Comparison of ENCODE assay signal across 14 cellular contexts in genomic region chr9:127186799-127187198, GRCh38.
DNase-seq lines count a peak whose midpoint lies in the region; ATAC-seq and TF ChIP-seq lines count a peak whose summit lies in the region.
"Had no signal": no experiment of that assay in that cellular context is flagged by ENCODE, and none has a peak within 500 bp of the region (broad histone marks: within the 10 kb centered on the region; RNA-seq: fewer than 3 reads in every experiment).

No MANE protein-coding gene starts in this region.

- ATAC-seq in RWPE2 (ENCODE audit: low read depth) = no peak
- no peak for ATAC-seq in esophagus mucosa
- no peak for ATAC-seq in HG03469 (IDR thresholded peaks at IDR 0.05; ENCODE audit: unreplicated experiment)
- ATAC-seq: effector memory CD8-positive, alpha-beta T cell had no signal

- H3K9me3 ChIP-seq in RWPE2 (ENCODE audit: severe bottlenecking) (no peaks in the 10 kb centered on the region), duodenal mucosa (ENCODE audit: control insufficient read depth in 1 of 2, low read length in 2 of 2) (no peaks in the 10 kb centered on the region), muscle layer of duodenum (ENCODE audit: control insufficient read depth in 1 of 2, low read length in 2 of 2) (no peaks in the 10 kb centered on the region), testis (no peaks in the 10 kb centered on the region)
- H3K9me3 ChIP-seq: neutrophil had no signal

- no peaks in the 10 kb centered on the region for H3K36me3 ChIP-seq in RWPE2 (ENCODE audit: low read depth)
- peaks cover 6 to 39% of the 10 kb centered on the region in 2 donors for H3K36me3 ChIP-seq in duodenal mucosa (ENCODE audit: control insufficient read depth in 1 of 2, insufficient read depth in 2 of 2, low read length in 2 of 2)
- H3K36me3 ChIP-seq in muscle layer of duodenum (ENCODE audit: control insufficient read depth in 1 of 2, insufficient read depth in 2 of 2, low read length in 2 of 2) = no peaks in the 10 kb centered on the region
- H3K36me3 ChIP-seq in testis (ENCODE audit: low read depth, missing control alignments) = no peaks in the 10 kb centered on the region

- H3K4me3 ChIP-seq in RWPE2 (ENCODE audit: severe bottlenecking) (no peak overlapping the region), duodenal mucosa (ENCODE audit: low read depth in 1 of 2, low read length in 2 of 2) (no peak overlapping the region), muscle layer of duodenum (ENCODE audit: low read depth in 1 of 2, low read length in 2 of 2) (peak overlapping the region in 1 of 2 donors; percentile 32), testis (no peak overlapping the region)

- no peak for TF ChIP-seq POLR2A in testis (IDR thresholded peaks at IDR 0.05)

- peak; percentile 19 for DNase-seq in RWPE2 (ENCODE audit: low spot score)
- DNase-seq in testis = no peak
- DNase-seq in stimulated activated naive CD4-positive, alpha-beta T cell treated with Interleukin-2 at 50 U/mL for 16 hours (lab: John Stamatoyannopoulos, UW) = no peak
- DNase-seq in GM13977 (ENCODE audit: low spot score) = no peak
- DNase-seq: activated CD4-positive, alpha-beta T cell treated with anti-CD3 and anti-CD28 coated beads, Interleukin-2, amount 50 U/mL, for 48 hours; activated naive CD4-positive, alpha-beta T cell treated with anti-CD3 and anti-CD28 coated beads for 36 hours; effector memory CD8-positive, alpha-beta T cell; NCI-H1417; NCI-H748 treated with DMSO at 0.1 percent for 48 hours had no signal

- H3K27me3 ChIP-seq in RWPE2 (ENCODE audit: insufficient read depth, poor library complexity, severe bottlenecking) = no peaks in the 10 kb centered on the region
- no peaks in the 10 kb centered on the region for H3K27me3 ChIP-seq in duodenal mucosa (ENCODE audit: control insufficient read depth in 1 of 2, insufficient read depth in 2 of 2, low read length in 2 of 2)
- H3K27me3 ChIP-seq in muscle layer of duodenum (ENCODE audit: low read depth, low read length) = no peaks in the 10 kb centered on the region
- no peaks in the 10 kb centered on the region for H3K27me3 ChIP-seq in testis
- H3K27me3 ChIP-seq: neutrophil had no signal

- H3K27ac ChIP-seq in RWPE2 (ENCODE audit: poor library complexity, severe bottlenecking) (no peak overlapping the region), duodenal mucosa (ENCODE audit: low read depth, low read length) (peak overlapping the region; percentile 73), muscle layer of duodenum (ENCODE audit: low read length) (peak overlapping the region; percentile 85), testis (peak overlapping the region; percentile 51 to 83)
- H3K27ac ChIP-seq: neutrophil had no signal

- intact Hi-C loops in testis (cut with DNase I; ENCODE audit: low total_unique reads) = no loop called here

- no peak for TF ChIP-seq CTCF in RWPE2 (IDR thresholded peaks at IDR 0.05; ENCODE audit: poor library complexity, severe bottlenecking)
- no peak for TF ChIP-seq CTCF in testis (IDR thresholded peaks at IDR 0.05)
- TF ChIP-seq CTCF in GM13977 (IDR thresholded peaks at IDR 0.05; ENCODE audit: extremely low read depth, insufficient read depth, missing control alignments) = no peak

- in situ Hi-C loops in GM13977 (cut with MboI; ENCODE audit: low pct_unique_long_range_greater_than_20kb, low sequenced_read_pairs, unreplicated experiment) = no loop called here

- H3K4me1 ChIP-seq in RWPE2 (ENCODE audit: insufficient read depth, poor library complexity, severe bottlenecking) (peaks cover 11% of the 10 kb centered on the region), duodenal mucosa (ENCODE audit: control insufficient read depth in 1 of 2, insufficient read depth in 2 of 2, low read length in 2 of 2) (peaks cover 10% of the 10 kb centered on the region in 2 donors), muscle layer of duodenum (ENCODE audit: control insufficient read depth in 1 of 2, insufficient read depth in 2 of 2, low read length in 2 of 2) (peaks cover 4 to 28% of the 10 kb centered on the region in 2 donors), testis (peaks cover 18% of the 10 kb centered on the region)

- H3K9ac ChIP-seq in duodenal mucosa (ENCODE audit: low read depth in 1 of 2, low read length in 2 of 2) = peak overlapping the region; percentile 0 to 38

- WGBS in testis, 2 donors = 48 to 72% methylated on average over 7 of the region's 7 CpGs
